ENCODE assay signal across 21 cellular contexts in the genomic region with DNA sequence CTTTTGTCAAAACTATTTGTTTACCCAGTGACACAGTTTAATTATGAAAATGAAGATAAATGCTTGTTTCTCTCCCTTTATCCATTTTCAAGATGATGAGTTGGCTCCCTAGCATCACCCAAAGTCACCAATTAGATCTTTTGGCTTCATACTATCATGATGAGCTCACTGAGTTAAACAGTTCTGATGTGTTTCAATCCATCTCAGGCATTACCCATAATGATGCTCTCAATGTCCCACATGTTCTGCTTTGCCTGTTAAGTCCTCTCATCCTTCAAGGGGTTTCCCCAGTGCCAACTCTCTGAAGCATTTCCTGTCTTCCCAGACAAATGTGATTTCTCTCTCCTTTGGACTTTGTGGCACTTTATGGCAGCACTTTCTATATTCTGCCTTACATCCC.
"Had no signal": no experiment of that assay in that cellular context is flagged by ENCODE, and none has a peak within 500 bp of the region (broad histone marks: within the 10 kb centered on the region; RNA-seq: fewer than 3 reads in every experiment).

No MANE protein-coding gene starts in this region.

- ATAC-seq: heart right ventricle; left lobe of liver; naive thymus-derived CD8-positive, alpha-beta T cell; psoas muscle; right lobe of liver; stimulated activated naive B cell treated with anti-CD40 and anti-IgM and Interleukin-4, amounts not matched to agents 10 μg/mL and 1 μg/mL and 100 μg/mL, for 72 hours; stimulated activated naive CD8-positive, alpha-beta T cell treated with anti-CD3 and anti-CD28 coated beads, Interleukin-15, amount 100 ng/mL, for 72 hours; upper lobe of right lung had no signal

- H3K4me1 ChIP-seq: colonic mucosa, esophagus squamous epithelium, psoas muscle, right lobe of liver, testis, upper lobe of right lung had no signal

- H3K27ac ChIP-seq: colonic mucosa, esophagus squamous epithelium, heart right ventricle, neutrophil, psoas muscle, right lobe of liver, testis, tibial nerve, upper lobe of right lung had no signal

- H3K36me3 ChIP-seq: colonic mucosa, esophagus squamous epithelium, heart right ventricle, neutrophil, right lobe of liver, tibial nerve, upper lobe of right lung had no signal

- H3K9me3 ChIP-seq: colonic mucosa, esophagus squamous epithelium, heart right ventricle, neutrophil, psoas muscle, right lobe of liver, testis, tibial nerve, upper lobe of right lung had no signal

- DNase-seq: colonic mucosa; dermis blood vessel endothelial cell; esophagus squamous epithelium; heart right ventricle; hypothalamus; kidney glomerular epithelial cell; mammary epithelial cell; naive thymus-derived CD8-positive, alpha-beta T cell; psoas muscle; retina; right lobe of liver; stimulated activated CD4-positive, alpha-beta T cell treated with anti-CD3 and anti-CD28 coated beads, Interleukin-15, amount 100 ng/mL, for 24 hours; stimulated activated CD4-positive, alpha-beta T cell treated with anti-CD3 and anti-CD28 coated beads, Interleukin-1b, Interleukin-23, amount 100 ng/mL, for 48 hours; stimulated activated CD4-positive, alpha-beta T cell treated with anti-CD3 and anti-CD28 coated beads, Interleukin-4, amount 100 ng/mL, for 24 hours; stimulated activated naive B cell treated with anti-CD40 and anti-IgM and Interleukin-4, amounts not matched to agents 10 μg/mL and 1 μg/mL and 100 μg/mL, for 72 hours; stimulated activated naive CD8-positive, alpha-beta T cell treated with anti-CD3 and anti-CD28 coated beads, Interleukin-15, amount 100 ng/mL, for 72 hours; testis; upper lobe of right lung had no signal

- H3K27me3 ChIP-seq: colonic mucosa, esophagus squamous epithelium, heart right ventricle, neutrophil, right lobe of liver, testis, tibial nerve, upper lobe of right lung had no signal

- H3K4me3 ChIP-seq: colonic mucosa, esophagus squamous epithelium, heart right ventricle, psoas muscle, right lobe of liver, testis, tibial nerve, upper lobe of right lung had no signal
